In the genomic region with DNA sequence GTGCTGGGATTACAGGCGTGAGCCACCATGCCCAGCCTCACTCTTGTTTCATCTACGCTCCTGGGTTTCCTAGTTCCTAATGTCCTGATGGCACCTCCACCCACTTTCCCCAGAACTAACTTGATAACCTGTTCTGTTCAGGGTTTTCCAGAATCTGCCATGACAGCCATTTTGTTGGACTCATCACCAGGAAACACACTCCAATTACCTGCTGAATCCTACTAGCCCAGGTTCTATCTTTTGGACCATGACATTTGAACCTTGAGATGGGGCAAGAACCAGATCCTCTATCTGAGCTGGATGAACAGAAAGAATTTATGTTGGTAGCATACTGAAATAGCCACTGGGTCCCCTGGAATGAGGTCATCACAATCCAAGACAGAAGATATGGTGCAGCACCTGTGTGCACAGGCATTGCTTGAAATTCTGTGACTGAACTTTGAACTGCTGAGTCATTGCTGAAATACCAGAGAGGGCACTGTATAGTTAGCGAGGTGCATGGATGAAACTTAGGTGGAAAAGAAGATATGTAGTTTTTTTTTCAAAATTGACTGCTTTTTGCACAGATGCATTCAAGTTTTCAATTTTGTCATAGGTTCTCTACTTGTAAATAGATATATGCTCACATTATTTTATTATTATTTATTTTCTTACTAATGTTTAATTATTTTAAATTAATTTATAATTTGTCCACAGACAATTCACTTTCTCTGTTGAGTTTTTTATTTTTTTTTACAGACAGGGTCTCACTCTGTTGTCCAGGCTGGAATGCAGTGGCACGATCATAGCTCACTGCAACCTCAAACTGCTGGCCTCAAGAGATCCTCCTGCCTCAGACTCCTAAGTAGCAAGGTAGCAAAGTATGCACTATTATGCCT, we compare ENCODE assay signal across 11 cellular contexts. TPM values are rescaled to one million over a fixed set of nuclear protein-coding genes. Genes with fewer than 3 reads are reported as not detected.
DNase-seq lines count a peak whose midpoint lies in the region; ATAC-seq and TF ChIP-seq lines count a peak whose summit lies in the region.
"Had no signal": no experiment of that assay in that cellular context is flagged by ENCODE, and none has a peak within 500 bp of the region (broad histone marks: within the 10 kb centered on the region; RNA-seq: fewer than 3 reads in every experiment).

No MANE protein-coding gene starts in this region.

- peaks cover 12% of the 10 kb centered on the region; the same call in 1 of the 2 replicates for H3K27me3 ChIP-seq in OCI-LY3 (ENCODE audit: low read depth, low read length)
- peaks cover 0 to 4% (median 0%) of the 10 kb centered on the region in 9 donors for H3K27me3 ChIP-seq in heart left ventricle

- no peak for TF ChIP-seq POLR2A in heart left ventricle (IDR thresholded peaks at IDR 0.05)

- ATAC-seq in GM19351 (IDR thresholded peaks at IDR 0.05; ENCODE audit: unreplicated experiment), result peak; percentile 86
- peak; percentile 59 for ATAC-seq in HG02981 (IDR thresholded peaks at IDR 0.05; ENCODE audit: unreplicated experiment)
- ATAC-seq in heart left ventricle, result no peak
- ATAC-seq: Panc1 had no signal

- 62 to 93% (median 90%) methylated on average over 4 of the region's 4 CpGs for WGBS in heart left ventricle, 4 donors

- peak overlapping the region; percentile 31 for H3K4me2 ChIP-seq in OCI-LY3 (ENCODE audit: low read length)

- peak overlapping the region; percentile 57 for H3K27ac Mint-ChIP-seq in Calu3 (ENCODE audit: unreplicated experiment)
- H3K27ac Mint-ChIP-seq: type B pancreatic cell had no signal

- H2AFZ ChIP-seq in OCI-LY3 (ENCODE audit: low read depth, low read length), result no peak overlapping the region

- no peak overlapping the region for H3K4me3 Mint-ChIP-seq in Calu3 (ENCODE audit: low read depth, unreplicated experiment)
- H3K4me3 Mint-ChIP-seq: type B pancreatic cell had no signal

- H3K36me3 ChIP-seq in OCI-LY3 (replicated peaks; ENCODE audit: low read depth, low read length), result no peaks in the 10 kb centered on the region
- H3K36me3 ChIP-seq in heart left ventricle, result no peaks in the 10 kb centered on the region

- no TSS peak for BruUV-seq in Calu3 (replicated peaks; lab: Mats Ljungman, UMichigan)

- H3K36me3 Mint-ChIP-seq in Calu3 (ENCODE audit: insufficient read depth, unreplicated experiment), result no peaks in the 10 kb centered on the region
- H3K36me3 Mint-ChIP-seq: type B pancreatic cell had no signal

- DNase-seq in Calu3, result peak; percentile 43
- no peak for DNase-seq in ecto neural progenitor cell (ENCODE audit: low spot score)
- no peak for DNase-seq in heart left ventricle
- no peak for DNase-seq in NCI-H345 (lab: John Stamatoyannopoulos, UW)
- no peak for DNase-seq in NCI-H2029 (lab: John Stamatoyannopoulos, UW)
- DNase-seq: activated CD4-positive, alpha-beta T cell treated with anti-CD3 and anti-CD28 coated beads, Interleukin-2, amount 50 U/mL, for 1 hour had no signal

- H3K4me1 ChIP-seq in OCI-LY3 (ENCODE audit: low read length) (peaks cover 37% of the 10 kb centered on the region), heart left ventricle (no peaks in the 10 kb centered on the region)

- no peaks in the 10 kb centered on the region for H3K9me3 ChIP-seq in OCI-LY3 (ENCODE audit: insufficient read depth, low read length)
- H3K9me3 ChIP-seq in heart left ventricle, result no peaks in the 10 kb centered on the region

- TF ChIP-seq CTCF in Calu3 (IDR thresholded peaks at IDR 0.05; ENCODE audit: unreplicated experiment) (no peak), OCI-LY3 (IDR thresholded peaks at IDR 0.05; ENCODE audit: low read depth, low read length) (no peak), heart left ventricle (IDR thresholded peaks at IDR 0.05) (no peak)

- peaks cover 8% of the 10 kb centered on the region for H3K4me1 Mint-ChIP-seq in Calu3 (ENCODE audit: low read depth, unreplicated experiment)

- H3K9me3 Mint-ChIP-seq in Calu3 (ENCODE audit: low read depth, unreplicated experiment), result no peaks in the 10 kb centered on the region
- H3K9me3 Mint-ChIP-seq: type B pancreatic cell had no signal

- intact Hi-C loops in Calu3 (cut with micrococcal nuclease; ENCODE audit: unreplicated experiment) (no loop called here), heart left ventricle (cut with DNase I) (no loop called here)

- no peaks in the 10 kb centered on the region for H3K27me3 Mint-ChIP-seq in Calu3 (ENCODE audit: unreplicated experiment)
- H3K27me3 Mint-ChIP-seq: type B pancreatic cell had no signal

- H4K20me1 ChIP-seq in OCI-LY3 (ENCODE audit: insufficient read depth, low read length), result no peaks in the 10 kb centered on the region

- H3K27ac ChIP-seq in OCI-LY3 (ENCODE audit: low read length) (no peak overlapping the region), heart left ventricle (no peak overlapping the region)

- no peaks in the 10 kb centered on the region for H3K79me2 ChIP-seq in OCI-LY3 (ENCODE audit: low read length)

- H3K4me3 ChIP-seq in OCI-LY3 (ENCODE audit: low read length) (no peak overlapping the region), heart left ventricle (no peak overlapping the region)

- CTCF ChIA-PET in Calu3 (lab: Charles Lee), result no interaction called here

- no peak overlapping the region for H3K9ac ChIP-seq in OCI-LY3 (ENCODE audit: low read length)

RNA-seq across cellular contexts. Expression of gene TASP1, which starts 42.8 kb away (rescaled TPM):
- total RNA-seq in Calu3 (2022) (16.5 and 20.0 TPM in 2 replicates), heart left ventricle (1 to 10 TPM; 3.5 to 8.6 (median 5.3) TPM)
- 1 to 10 TPM; 1.6 to 5.8 TPM for polyA plus RNA-seq in heart left ventricle

Comparison
In these comparisons a context has a peak if more than half of its experiments do, and no peak if none do; other contexts are left out.
1. ATAC-seq: peak in GM19351 (single experiment) and HG02981 (single experiment); none in heart left ventricle (0 of 4).